Comparison of ENCODE assay signal across 1 cellular context in the genomic region with DNA sequence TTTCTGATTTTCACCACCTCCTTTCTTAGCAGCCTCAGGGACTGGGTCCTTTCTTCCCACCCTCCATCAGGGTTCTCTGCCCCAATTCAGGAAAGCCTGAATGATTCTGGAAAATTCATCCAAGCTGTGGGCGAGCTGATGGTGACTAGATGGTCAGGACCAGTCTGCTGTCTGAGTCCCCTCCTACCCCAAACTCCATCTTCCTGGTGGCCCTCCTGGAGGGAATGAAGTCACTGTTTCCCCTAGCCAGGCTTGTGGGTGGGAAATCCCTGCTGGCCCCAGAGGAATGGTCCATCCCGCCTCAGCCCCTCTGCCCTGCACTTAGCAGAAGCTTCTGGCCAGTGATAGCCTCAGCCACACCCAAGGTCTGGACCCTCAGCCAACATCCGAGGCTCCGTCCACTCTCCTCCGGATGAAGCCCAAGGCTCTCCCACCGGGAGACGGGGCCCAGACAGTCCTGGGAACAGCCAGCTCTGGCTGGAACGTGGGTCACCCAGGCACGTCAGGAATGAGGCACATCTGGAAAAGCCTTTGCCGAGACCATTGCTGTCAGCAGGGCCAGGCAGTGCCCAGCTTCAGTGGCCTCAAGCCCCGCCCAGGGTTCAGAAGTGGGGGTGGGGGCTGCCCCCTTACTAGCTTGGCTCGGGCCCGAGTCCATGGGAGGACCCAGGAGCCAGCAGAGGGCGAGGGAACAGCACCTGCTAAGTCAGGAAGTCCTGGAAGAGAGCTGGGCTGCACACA.
A peak's percentile ranks its signal among the peaks of the same experiment; 100 is the strongest.
TF ChIP-seq lines count a peak whose summit lies in the region.

No MANE protein-coding gene starts in this region.

TF ChIP-seq in HEK293, 187 proteins besides CTCF, POLR2A, EP300 and RAD21 (continued from another document):
- TF ChIP-seq, protein P1, sequence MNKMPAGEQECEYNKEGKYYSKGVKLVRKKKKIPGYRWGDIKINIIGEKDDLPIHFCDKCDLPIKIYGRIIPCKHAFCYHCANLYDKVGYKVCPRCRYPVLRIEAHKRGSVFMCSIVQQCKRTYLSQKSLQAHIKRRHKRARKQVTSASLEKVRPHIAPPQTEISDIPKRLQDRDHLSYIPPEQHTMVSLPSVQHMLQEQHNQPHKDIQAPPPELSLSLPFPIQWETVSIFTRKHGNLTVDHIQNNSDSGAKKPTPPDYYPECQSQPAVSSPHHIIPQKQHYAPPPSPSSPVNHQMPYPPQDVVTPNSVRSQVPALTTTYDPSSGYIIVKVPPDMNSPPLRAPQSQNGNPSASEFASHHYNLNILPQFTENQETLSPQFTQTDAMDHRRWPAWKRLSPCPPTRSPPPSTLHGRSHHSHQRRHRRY (tag by site-specific recombination; IDR thresholded peaks at IDR 0.05): no peak
- 0 out of 2 replicates have a peak, but pooled peaks have one; percentile 14 for TF ChIP-seq ZFHX2 (tag by site-specific recombination; conservative IDR thresholded peaks at IDR 0.05)
